ENCODE assay signal across 9 cellular contexts in genomic region chr4:185004562-185005208, GRCh38. TPM values are rescaled to one million over a fixed set of nuclear protein-coding genes. Genes with fewer than 3 reads are reported as not detected.
DNase-seq lines count a peak whose midpoint lies in the region; ATAC-seq and TF ChIP-seq lines count a peak whose summit lies in the region.
"Had no signal": no experiment of that assay in that cellular context is flagged by ENCODE, and none has a peak within 500 bp of the region (broad histone marks: within the 10 kb centered on the region; RNA-seq: fewer than 3 reads in every experiment).

No MANE protein-coding gene starts in this region.

- ATAC-seq in naive thymus-derived CD8-positive, alpha-beta T cell: peak; percentile 65 to 74
- ATAC-seq in HG03469 (IDR thresholded peaks at IDR 0.05; ENCODE audit: unreplicated experiment): no peak

- DNase-seq in GM10266 (ENCODE audit: extremely low spot score) (no peak), HFFc6 (no peak), NCI-H2171 treated with DMSO at 0.1 percent for 48 hours (lab: John Stamatoyannopoulos, UW) (peak; percentile 76), cerebellar nuclear complex (lab: John Stamatoyannopoulos, UW) (no peak), foreskin fibroblast (no peak)
- peak in 1 of 10 donors; percentile 20 for DNase-seq in naive thymus-derived CD8-positive, alpha-beta T cell

- POLR2A ChIA-PET in naive thymus-derived CD8-positive, alpha-beta T cell (lab: Charles Lee): no interaction called here

- H3K9ac ChIP-seq in duodenal mucosa (ENCODE audit: low read depth in 1 of 2, low read length in 2 of 2): no peak overlapping the region

- peaks cover 6 to 7% of the 10 kb centered on the region in 2 donors for H3K4me1 ChIP-seq in duodenal mucosa (ENCODE audit: control insufficient read depth in 1 of 2, insufficient read depth in 2 of 2, low read length in 2 of 2)

- H3K27ac ChIP-seq in duodenal mucosa (ENCODE audit: low read depth, low read length): no peak overlapping the region

- no peaks in the 10 kb centered on the region for H3K36me3 Mint-ChIP-seq in HFFc6 (ENCODE audit: low read depth)
- H3K36me3 Mint-ChIP-seq in naive thymus-derived CD8-positive, alpha-beta T cell: peaks cover 0 to 3% (median 0%) of the 10 kb centered on the region in 3 donors

- H3K9me3 Mint-ChIP-seq in HFFc6: no peaks in the 10 kb centered on the region
- H3K9me3 Mint-ChIP-seq in naive thymus-derived CD8-positive, alpha-beta T cell: no peaks in the 10 kb centered on the region

- peaks cover 48% of the 10 kb centered on the region for H3K27me3 Mint-ChIP-seq in HFFc6 (ENCODE audit: insufficient read depth)
- H3K27me3 Mint-ChIP-seq in naive thymus-derived CD8-positive, alpha-beta T cell: peaks cover 26 to 70% (median 33%) of the 10 kb centered on the region in 5 donors

- H3K36me3 ChIP-seq in duodenal mucosa (ENCODE audit: control insufficient read depth in 1 of 2, insufficient read depth in 2 of 2, low read length in 2 of 2): no peaks in the 10 kb centered on the region

- no peaks in the 10 kb centered on the region for H3K9me3 ChIP-seq in duodenal mucosa (ENCODE audit: control insufficient read depth in 1 of 2, low read length in 2 of 2)

- H3K27me3 ChIP-seq in duodenal mucosa (ENCODE audit: control insufficient read depth in 1 of 2, insufficient read depth in 2 of 2, low read length in 2 of 2): peaks cover 10 to 16% of the 10 kb centered on the region in 2 donors

- H3K4me3 ChIP-seq in duodenal mucosa (ENCODE audit: low read depth in 1 of 2, low read length in 2 of 2) (peak overlapping the region; percentile 43 to 51), foreskin fibroblast (ENCODE audit: low read depth in 1 of 2, low read length in 2 of 2) (peak overlapping the region in 1 of 2 donors; percentile 11)

- H3K4me3 Mint-ChIP-seq in HFFc6: peak overlapping the region; percentile 14
- H3K4me3 Mint-ChIP-seq in naive thymus-derived CD8-positive, alpha-beta T cell: peak overlapping the region in 6 of 10 donors; percentile 46 to 78 (median 75)

- TF ChIP-seq CTCF in GM10266 (IDR thresholded peaks at IDR 0.05; ENCODE audit: control insufficient read depth, insufficient read depth, low read depth, missing control alignments) (peak; percentile 7), HFFc6 (IDR thresholded peaks at IDR 0.05) (no peak), foreskin fibroblast (IDR thresholded peaks at IDR 0.05; ENCODE audit: low read depth, low read length) (no peak)

- peaks cover 8% of the 10 kb centered on the region for H3K4me1 Mint-ChIP-seq in HFFc6 (ENCODE audit: low read depth)
- H3K4me1 Mint-ChIP-seq in naive thymus-derived CD8-positive, alpha-beta T cell: peaks cover 6 to 8% (median 7%) of the 10 kb centered on the region in 4 donors

- H3K27ac Mint-ChIP-seq in HFFc6: no peak overlapping the region
- peak overlapping the region in 1 of 10 donors; percentile 57 for H3K27ac Mint-ChIP-seq in naive thymus-derived CD8-positive, alpha-beta T cell

RNA-seq across cellular contexts. Expression of gene HELT, which starts 13.6 kb away (rescaled TPM):
- total RNA-seq in HFFc6 (2021; fragmentation: NEBNext Ultra II Directional; extraction: Animal tissue kit (Norgen Biotek cat#: 25700)): not detected
- not detected for total RNA-seq in naive thymus-derived CD8-positive, alpha-beta T cell
- not detected for polyA plus RNA-seq in naive thymus-derived CD8-positive, alpha-beta T cell
- total RNA-seq: glomerular endothelial cell had no signal
